ENCODE assay signal across 28 cellular contexts in the genomic region with DNA sequence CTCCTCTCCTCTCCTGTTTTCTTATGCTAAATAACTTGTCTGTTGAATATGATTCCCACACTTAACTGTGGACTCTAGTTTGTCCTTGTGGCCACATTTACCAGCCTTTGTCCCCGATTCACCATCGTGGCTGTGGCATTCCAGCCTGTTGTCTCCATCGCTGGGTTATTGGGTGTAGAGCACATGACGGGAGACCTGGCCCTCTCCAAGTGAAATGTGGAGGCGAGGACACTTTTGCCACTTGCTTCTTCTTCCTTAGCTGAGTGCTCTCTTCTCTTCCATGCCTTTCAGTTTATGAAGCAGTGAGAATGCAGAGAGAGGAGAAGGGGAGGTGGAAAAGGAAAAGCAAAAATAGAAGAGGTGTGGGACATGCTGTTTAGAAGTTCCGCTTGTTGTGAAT.
"Had no signal": no experiment of that assay in that cellular context is flagged by ENCODE, and none has a peak within 500 bp of the region (broad histone marks: within the 10 kb centered on the region; RNA-seq: fewer than 3 reads in every experiment).

No MANE protein-coding gene starts in this region.

- FAIRE-seq: colon had no signal

- ATAC-seq: activated naive CD4-positive, alpha-beta T cell treated with anti-CD3 and anti-CD28 coated beads, Interleukin-2, amount 50 U/mL, for 72 hours; activated T-cell treated with anti-CD3 and anti-CD28 coated beads, Interleukin-2, amount 50 U/mL, for 72 hours; effector memory CD8-positive, alpha-beta T cell; gastroesophageal sphincter had no signal

- H3K9me3 Mint-ChIP-seq: activated CD4-positive, alpha-beta memory T cell treated with anti-CD3 and anti-CD28 coated beads, Interleukin-2, amount 10 ng/mL, durations not matched to agents 7 days and 5 days; activated CD4-positive, alpha-beta T cell treated with anti-CD3 and anti-CD28 coated beads, Interleukin-2, amount 10 ng/mL, durations not matched to agents 7 days and 5 days; activated naive CD4-positive, alpha-beta T cell treated with anti-CD3 and anti-CD28 coated beads, Interleukin-2, amount 10 ng/mL, durations not matched to agents 7 days and 5 days; activated naive CD4-positive, alpha-beta T cell treated with anti-CD3 and anti-CD28 coated beads, Interleukin-2, amount 50 U/mL, for 72 hours; activated naive CD8-positive, alpha-beta T cell treated with anti-CD3 and anti-CD28 coated beads, Interleukin-2, amount 10 ng/mL, durations not matched to agents 7 days and 5 days; activated T-cell treated with anti-CD3 and anti-CD28 coated beads, Interleukin-2, amount 50 U/mL, for 24 hours; activated T-cell treated with anti-CD3 and anti-CD28 coated beads, Interleukin-2, amount 50 U/mL, for 72 hours; effector memory CD8-positive, alpha-beta T cell had no signal

- H3K27me3 ChIP-seq: ascending aorta, brain microvascular endothelial cell, esophagus squamous epithelium, gastroesophageal sphincter, heart right ventricle, hepatocyte had no signal

- DNase-seq: activated CD4-positive, alpha-beta memory T cell treated with anti-CD3 and anti-CD28 coated beads, Interleukin-2, amount 10 ng/mL, durations not matched to agents 7 days and 5 days; activated CD4-positive, alpha-beta T cell treated with anti-CD3 and anti-CD28 coated beads for 1 hour; activated CD4-positive, alpha-beta T cell treated with anti-CD3 and anti-CD28 coated beads for 4 hours; activated CD4-positive, alpha-beta T cell treated with anti-CD3 and anti-CD28 coated beads, Interleukin-2, amount 10 ng/mL, durations not matched to agents 7 days and 5 days; activated CD4-positive, alpha-beta T cell treated with anti-CD3 and anti-CD28 coated beads, Interleukin-2, amount 50 U/mL, for 4 hours; activated CD8-positive, alpha-beta memory T cell treated with anti-CD3 and anti-CD28 coated beads, Interleukin-2, amount 50 U/mL, for 48 hours; activated gamma-delta T cell; activated naive CD4-positive, alpha-beta T cell; activated naive CD4-positive, alpha-beta T cell treated with anti-CD3 and anti-CD28 coated beads, Interleukin-2, amount 10 ng/mL, durations not matched to agents 7 days and 5 days; activated naive CD8-positive, alpha-beta T cell treated with anti-CD3 and anti-CD28 coated beads, Interleukin-2, amount 10 ng/mL, durations not matched to agents 7 days and 5 days; activated T-cell treated with anti-CD3 and anti-CD28 coated beads for 4 hours; activated T-cell treated with anti-CD3 and anti-CD28 coated beads, Interleukin-2, amount 50 U/mL, for 24 hours; activated T-cell treated with anti-CD3 and anti-CD28 coated beads, Interleukin-2, amount 50 U/mL, for 72 hours; brain microvascular endothelial cell; caudate nucleus; cortex of kidney; dermis blood vessel endothelial cell; effector CD4-positive, alpha-beta T cell; effector memory CD8-positive, alpha-beta T cell; esophagus squamous epithelium; foreskin melanocyte; heart right ventricle; T-helper 2 cell had no signal

- H3K36me3 ChIP-seq: brain microvascular endothelial cell, esophagus squamous epithelium had no signal

- H3K4me2 ChIP-seq: hepatocyte had no signal

- H3K27me3 Mint-ChIP-seq: activated CD4-positive, alpha-beta memory T cell treated with anti-CD3 and anti-CD28 coated beads, Interleukin-2, amount 10 ng/mL, durations not matched to agents 7 days and 5 days; activated CD4-positive, alpha-beta T cell treated with anti-CD3 and anti-CD28 coated beads, Interleukin-2, amount 10 ng/mL, durations not matched to agents 7 days and 5 days; activated naive CD4-positive, alpha-beta T cell treated with anti-CD3 and anti-CD28 coated beads, Interleukin-2, amount 10 ng/mL, durations not matched to agents 7 days and 5 days; activated naive CD8-positive, alpha-beta T cell treated with anti-CD3 and anti-CD28 coated beads, Interleukin-2, amount 10 ng/mL, durations not matched to agents 7 days and 5 days; activated T-cell treated with anti-CD3 and anti-CD28 coated beads, Interleukin-2, amount 50 U/mL, for 24 hours; effector memory CD8-positive, alpha-beta T cell had no signal

- H3K9me3 ChIP-seq: ascending aorta, esophagus squamous epithelium, gastroesophageal sphincter, heart right ventricle had no signal

- H3K4me3 Mint-ChIP-seq: activated CD4-positive, alpha-beta memory T cell treated with anti-CD3 and anti-CD28 coated beads, Interleukin-2, amount 10 ng/mL, durations not matched to agents 7 days and 5 days; activated CD4-positive, alpha-beta T cell treated with anti-CD3 and anti-CD28 coated beads, Interleukin-2, amount 10 ng/mL, durations not matched to agents 7 days and 5 days; activated naive CD4-positive, alpha-beta T cell treated with anti-CD3 and anti-CD28 coated beads, Interleukin-2, amount 10 ng/mL, durations not matched to agents 7 days and 5 days; activated naive CD8-positive, alpha-beta T cell treated with anti-CD3 and anti-CD28 coated beads, Interleukin-2, amount 10 ng/mL, durations not matched to agents 7 days and 5 days; activated T-cell treated with anti-CD3 and anti-CD28 coated beads, Interleukin-2, amount 50 U/mL, for 24 hours; activated T-cell treated with anti-CD3 and anti-CD28 coated beads, Interleukin-2, amount 50 U/mL, for 72 hours; effector memory CD8-positive, alpha-beta T cell had no signal

- H3K4me3 ChIP-seq: ascending aorta, esophagus squamous epithelium, gastroesophageal sphincter, heart right ventricle, hepatocyte had no signal

- H3K36me3 Mint-ChIP-seq: activated naive CD4-positive, alpha-beta T cell treated with anti-CD3 and anti-CD28 coated beads, Interleukin-2, amount 10 ng/mL, durations not matched to agents 7 days and 5 days; activated naive CD4-positive, alpha-beta T cell treated with anti-CD3 and anti-CD28 coated beads, Interleukin-2, amount 50 U/mL, for 72 hours; activated naive CD8-positive, alpha-beta T cell treated with anti-CD3 and anti-CD28 coated beads, Interleukin-2, amount 10 ng/mL, durations not matched to agents 7 days and 5 days had no signal

- H3K27ac Mint-ChIP-seq: activated CD4-positive, alpha-beta memory T cell treated with anti-CD3 and anti-CD28 coated beads, Interleukin-2, amount 10 ng/mL, durations not matched to agents 7 days and 5 days; activated CD4-positive, alpha-beta T cell treated with anti-CD3 and anti-CD28 coated beads, Interleukin-2, amount 10 ng/mL, durations not matched to agents 7 days and 5 days; activated naive CD4-positive, alpha-beta T cell treated with anti-CD3 and anti-CD28 coated beads, Interleukin-2, amount 10 ng/mL, durations not matched to agents 7 days and 5 days; activated naive CD4-positive, alpha-beta T cell treated with anti-CD3 and anti-CD28 coated beads, Interleukin-2, amount 50 U/mL, for 72 hours; activated naive CD8-positive, alpha-beta T cell treated with anti-CD3 and anti-CD28 coated beads, Interleukin-2, amount 10 ng/mL, durations not matched to agents 7 days and 5 days; activated T-cell treated with anti-CD3 and anti-CD28 coated beads, Interleukin-2, amount 50 U/mL, for 24 hours; activated T-cell treated with anti-CD3 and anti-CD28 coated beads, Interleukin-2, amount 50 U/mL, for 72 hours; effector memory CD8-positive, alpha-beta T cell had no signal

- H3K79me2 ChIP-seq: hepatocyte had no signal

- H3K4me1 ChIP-seq: ascending aorta, esophagus squamous epithelium had no signal

- H3K4me1 Mint-ChIP-seq: activated CD4-positive, alpha-beta memory T cell treated with anti-CD3 and anti-CD28 coated beads, Interleukin-2, amount 10 ng/mL, durations not matched to agents 7 days and 5 days; activated CD4-positive, alpha-beta T cell treated with anti-CD3 and anti-CD28 coated beads, Interleukin-2, amount 10 ng/mL, durations not matched to agents 7 days and 5 days; activated naive CD4-positive, alpha-beta T cell treated with anti-CD3 and anti-CD28 coated beads, Interleukin-2, amount 10 ng/mL, durations not matched to agents 7 days and 5 days; activated naive CD8-positive, alpha-beta T cell treated with anti-CD3 and anti-CD28 coated beads, Interleukin-2, amount 10 ng/mL, durations not matched to agents 7 days and 5 days had no signal

- H3K27ac ChIP-seq: ascending aorta, brain microvascular endothelial cell, esophagus squamous epithelium, gastroesophageal sphincter, heart right ventricle, hepatocyte had no signal

- H2AFZ ChIP-seq: hepatocyte had no signal
